11 cellular contexts compared by ENCODE assay signal in genomic region chr12:124024790-124025189, GRCh38.
"Had no signal": no experiment of that assay in that cellular context is flagged by ENCODE, and none has a peak within 500 bp of the region (broad histone marks: within the 10 kb centered on the region; RNA-seq: fewer than 3 reads in every experiment).

No MANE protein-coding gene starts in this region.

- H3K27ac Mint-ChIP-seq: activated CD8-positive, alpha-beta T cell treated with anti-CD3 and anti-CD28 coated beads, Interleukin-2, amount 10 ng/mL, durations not matched to agents 7 days and 5 days; activated T-helper 1 cell treated with anti-CD3 and anti-CD28 coated beads, Interleukin-12 subunit alpha, Interleukin-12 subunit beta, Interleukin-2, Interleukin-4 antibody, amounts not matched to agents 30 ng/mL and 10 ng/mL and 1 ng/mL, durations not matched to agents 14 hours and 24 hours and 36 hours had no signal

- H3K4me1 ChIP-seq: pancreas had no signal

- H3K4me3 Mint-ChIP-seq: activated CD8-positive, alpha-beta T cell treated with anti-CD3 and anti-CD28 coated beads, Interleukin-2, amount 10 ng/mL, durations not matched to agents 7 days and 5 days; activated T-helper 1 cell treated with anti-CD3 and anti-CD28 coated beads, Interleukin-12 subunit alpha, Interleukin-12 subunit beta, Interleukin-2, Interleukin-4 antibody, amounts not matched to agents 30 ng/mL and 10 ng/mL and 1 ng/mL, durations not matched to agents 14 hours and 24 hours and 36 hours; neural crest cell had no signal

- H3K4me3 ChIP-seq: pancreas, thoracic aorta had no signal

- H3K36me3 ChIP-seq: pancreas, thoracic aorta had no signal

- H3K9me3 Mint-ChIP-seq: activated T-helper 1 cell treated with anti-CD3 and anti-CD28 coated beads, Interleukin-12 subunit alpha, Interleukin-12 subunit beta, Interleukin-2, Interleukin-4 antibody, amounts not matched to agents 30 ng/mL and 10 ng/mL and 1 ng/mL, durations not matched to agents 14 hours and 24 hours and 36 hours; neural crest cell had no signal

- H3K27me3 ChIP-seq: pancreas had no signal

- DNase-seq: activated CD4-positive, alpha-beta T cell treated with anti-CD3 and anti-CD28 coated beads for 4 hours; activated CD8-positive, alpha-beta T cell treated with anti-CD3 and anti-CD28 coated beads, Interleukin-2, amount 10 ng/mL, durations not matched to agents 7 days and 5 days; activated naive CD4-positive, alpha-beta T cell; pancreas; stimulated activated CD4-positive, alpha-beta T cell treated with anti-CD3 and anti-CD28 coated beads, Interleukin-1b, Interleukin-23, amount 100 ng/mL, for 48 hours had no signal

- ATAC-seq: activated CD8-positive, alpha-beta T cell treated with anti-CD3 and anti-CD28 coated beads, Interleukin-2, amount 10 ng/mL, durations not matched to agents 7 days and 5 days; esophagus mucosa; left lobe of liver; pancreas; sciatic nerve had no signal

- H3K27ac ChIP-seq: pancreas, thoracic aorta had no signal

- H3K9me3 ChIP-seq: pancreas, thoracic aorta had no signal
